In genomic region chr4:52861879-52862604, GRCh38 we compare ENCODE assay signal across 8 cellular contexts. TPM values are rescaled to one million over a fixed set of nuclear protein-coding genes. Genes with fewer than 3 reads are reported as not detected.
DNase-seq lines count a peak whose midpoint lies in the region; ATAC-seq, FAIRE-seq and TF ChIP-seq lines count a peak whose summit lies in the region.

TSS of gene RASL11B (plus strand) at chr4:52862317. CDS start at chr4:52862508, 191 bp downstream.

- CTCF ChIA-PET in SK-N-SH (lab: Yijun Ruan, JAX), result interaction anchor here (0.6 to 3.6 kb wide), 7 partner anchors 14 to 625 kb away, joined by 3 to 25 read pairs (median 4); no protein-coding TSS in a partner anchor

- H3K9ac ChIP-seq in KMS-11 (peak within 1 kb of the TSS; percentile 40; the same call in 1 of the 2 replicates), SK-N-SH (peak within 1 kb of the TSS; percentile 45; the same call in 1 of the 2 replicates)

- no peaks in the 10 kb centered on the region for H3K27me3 ChIP-seq in KMS-11 (ENCODE audit: insufficient read depth, low read depth)
- H3K27me3 ChIP-seq in SK-N-SH (ENCODE audit: insufficient read depth), result no peaks in the 10 kb centered on the region; the same call in 1 of the 2 replicates
- no peaks in the 10 kb centered on the region for H3K27me3 ChIP-seq in pancreas
- H3K27me3 ChIP-seq in thoracic aorta (replicated peaks; ENCODE audit: insufficient read depth), result no peaks in the 10 kb centered on the region

- 20% methylated on average over 1 of the region's 93 CpGs for WGBS in SK-N-SH (ENCODE audit: low lambda C conversion rate)
- 1% methylated on average over 52 to 93 of the region's 93 CpGs for WGBS in pancreas, 2 donors

- peak within 1 kb of the TSS; percentile 92 for H2AFZ ChIP-seq in KMS-11 (ENCODE audit: low read depth)
- H2AFZ ChIP-seq in SK-N-SH (ENCODE audit: low read depth), result peak within 1 kb of the TSS; percentile 92

- intact Hi-C loops in Right ventricle myocardium superior (cut with DNase I), result loop anchor here (5.0 kb wide), 1 partner anchor 140 kb away; no protein-coding TSS in a partner anchor
- intact Hi-C loops in pancreas (cut with DNase I), result no loop called here

- H3F3A ChIP-seq in SK-N-SH (replicated peaks; ENCODE audit: insufficient read depth), result peaks cover 9% of the 10 kb centered on the region

- H3K4me3 ChIP-seq in KMS-11 (IDR thresholded peaks at IDR 0.05; ENCODE audit: insufficient read depth, low read depth, low read length) (peak within 1 kb of the TSS; percentile 84), SK-N-SH (ENCODE audit: low read depth in 2 of 2, low read length in 1 of 2) (peak within 1 kb of the TSS; percentile 71 to 73), pancreas (peak within 1 kb of the TSS; percentile 18 to 65 (median 50)), thoracic aorta (peak within 1 kb of the TSS; percentile 93)

- H3K36me3 ChIP-seq in KMS-11 (ENCODE audit: insufficient read depth) (no peaks in the 10 kb centered on the region), SK-N-SH (replicated peaks in 1 of 2; ENCODE audit: control insufficient read depth in 1 of 2, insufficient read depth in 2 of 2, low read length in 1 of 2) (peaks cover 0 to 13% of the 10 kb centered on the region in 2 experiments), pancreas (no peaks in the 10 kb centered on the region), thoracic aorta (peaks cover 3% of the 10 kb centered on the region)

- no peaks in the 10 kb centered on the region for H3K79me2 ChIP-seq in KMS-11 (ENCODE audit: insufficient read depth, low read depth)
- no peaks in the 10 kb centered on the region for H3K79me2 ChIP-seq in SK-N-SH (ENCODE audit: insufficient read depth)

- no peaks in the 10 kb centered on the region for H4K20me1 ChIP-seq in KMS-11 (ENCODE audit: insufficient read depth)
- no peaks in the 10 kb centered on the region for H4K20me1 ChIP-seq in SK-N-SH (ENCODE audit: insufficient read depth)

- TF ChIP-seq EP300 in SK-N-SH (IDR thresholded peaks at IDR 0.05; ENCODE audit: borderline replicate concordance in 1 of 2, low read depth in 1 of 2, low read length in 1 of 2), result no peak

- TF ChIP-seq CTCF in KMS-11 (conservative IDR thresholded peaks at IDR 0.05; ENCODE audit: low read depth, low read length), result no peak
- TF ChIP-seq CTCF in SK-N-SH (IDR thresholded peaks at IDR 0.05), result peak; percentile 15; the same call in 1 of the 2 replicates
- TF ChIP-seq CTCF in pancreas (IDR thresholded peaks at IDR 0.05), result peak in 1 of 4 donors; percentile 16
- peak; percentile 44 for TF ChIP-seq CTCF in thoracic aorta (IDR thresholded peaks at IDR 0.05)

- no peaks in the 10 kb centered on the region for H3K4me1 ChIP-seq in KMS-11 (ENCODE audit: low read depth, poor library complexity, severe bottlenecking)
- H3K4me1 ChIP-seq in SK-N-SH (ENCODE audit: control insufficient read depth in 1 of 2, insufficient read depth in 2 of 2, low read depth in 1 of 2, low read length in 1 of 2), result peaks cover 0 to 31% of the 10 kb centered on the region in 2 experiments; a peak in 2 of 4 replicates
- H3K4me1 ChIP-seq in pancreas, result peaks cover 0 to 4% (median 0%) of the 10 kb centered on the region in 3 donors
- peaks cover 14 to 39% of the 10 kb centered on the region in 2 donors for H3K4me1 ChIP-seq in thoracic aorta (ENCODE audit: control insufficient read depth in 1 of 2, low read depth in 2 of 2)

- H3K27ac Mint-ChIP-seq in activated naive CD4-positive, alpha-beta T cell treated with anti-CD3 and anti-CD28 coated beads, Interleukin-2, amount 50 U/mL, for 72 hours, result no peak within 1 kb of the TSS

- no peak for FAIRE-seq in pancreas (lab: Jason Lieb, UNC)

- no peaks in the 10 kb centered on the region for H3K9me3 ChIP-seq in SK-N-SH
- no peaks in the 10 kb centered on the region for H3K9me3 ChIP-seq in pancreas
- no peaks in the 10 kb centered on the region for H3K9me3 ChIP-seq in thoracic aorta

- H3K9me3 Mint-ChIP-seq in activated naive CD4-positive, alpha-beta T cell treated with anti-CD3 and anti-CD28 coated beads, Interleukin-2, amount 50 U/mL, for 72 hours, result peaks cover 3 to 14% of the 10 kb centered on the region in 2 donors

- H3K4me2 ChIP-seq in KMS-11, result peak within 1 kb of the TSS; percentile 91
- H3K4me2 ChIP-seq in SK-N-SH, result peak within 1 kb of the TSS; percentile 95

- ATAC-seq in GM21786 (IDR thresholded peaks at IDR 0.05; ENCODE audit: unreplicated experiment) (peak; percentile 99), Right ventricle myocardium superior (ENCODE audit: poor library complexity) (peak; percentile 99), pancreas (peak; percentile 99 to 100 (median 100)), thoracic aorta (ENCODE audit: insufficient number of reproducible peaks, low FRiP score, low read depth) (peak; percentile 97)
- ATAC-seq in activated naive CD4-positive, alpha-beta T cell treated with anti-CD3 and anti-CD28 coated beads, Interleukin-2, amount 50 U/mL, for 72 hours, result peak; percentile 98

- H3K27ac ChIP-seq in KMS-11 (no peak within 1 kb of the TSS), SK-N-SH (ENCODE audit: low read depth in 2 of 2, low read length in 1 of 2) (peak within 1 kb of the TSS in 1 of 2 experiments; percentile 100; a peak in 2 of 4 replicates), pancreas (peak within 1 kb of the TSS in 1 of 4 donors; percentile 42), thoracic aorta (peak within 1 kb of the TSS; percentile 71 to 86)

- H3K9me2 ChIP-seq in SK-N-SH, result no peaks in the 10 kb centered on the region

- H3K36me3 Mint-ChIP-seq in activated naive CD4-positive, alpha-beta T cell treated with anti-CD3 and anti-CD28 coated beads, Interleukin-2, amount 50 U/mL, for 72 hours, result peaks cover 6 to 14% of the 10 kb centered on the region in 2 donors

- POLR2A ChIA-PET in SK-N-SH (lab: Yijun Ruan, JAX), result interaction anchor here (0.8 to 3.5 kb wide), 5 partner anchors 139 to 470 kb away, joined by 3 to 26 read pairs (median 8); no protein-coding TSS in a partner anchor

- peak; percentile 71 for DNase-seq in DMS79 treated with DMSO at 0.1 percent for 48 hours (lab: John Stamatoyannopoulos, UW)
- DNase-seq in SK-N-SH, result peak; percentile 98
- peak; percentile 77 to 85 for DNase-seq in activated naive CD4-positive, alpha-beta T cell treated with anti-CD3 and anti-CD28 coated beads, Interleukin-2, amount 50 U/mL, for 72 hours (ENCODE audit: low spot score in 2 of 2)
- DNase-seq in Right ventricle myocardium superior, result peak; percentile 91
- DNase-seq in pancreas, result peak; percentile 75 to 95 (median 84)
- peak; percentile 36 for DNase-seq in thoracic aorta (ENCODE audit: low spot score)

- no peak; the same call in none of the 2 replicates for TF ChIP-seq RAD21 in SK-N-SH (IDR thresholded peaks at IDR 0.05; ENCODE audit: low read length)

TF ChIP-seq in SK-N-SH, 30 proteins besides CTCF, POLR2A, EP300 and RAD21:
- TF ChIP-seq JUND (IDR thresholded peaks at IDR 0.05) (no peak), SMC3 (IDR thresholded peaks at IDR 0.05; ENCODE audit: low read depth, low read length) (peak; percentile 1; the same call in 1 of the 2 replicates), POLR2AphosphoS5 (IDR thresholded peaks at IDR 0.05; ENCODE audit: low read depth, low read length) (peak; percentile 69; the same call in 1 of the 2 replicates), MXI1 (IDR thresholded peaks at IDR 0.05; ENCODE audit: low read depth, low read length) (peak; percentile 81), TEAD4 (IDR thresholded peaks at IDR 0.05; ENCODE audit: borderline replicate concordance, insufficient read depth) (no peak), TAF1 (IDR thresholded peaks at IDR 0.05; ENCODE audit: borderline replicate concordance, low read depth, low read length) (peak; percentile 71), CHD2 (IDR thresholded peaks at IDR 0.05; ENCODE audit: low read length, partially characterized antibody) (no peak), NRF1 (IDR thresholded peaks at IDR 0.05; ENCODE audit: low read depth, low read length) (peak; percentile 23; the same call in 1 of the 2 replicates), ZBTB33 (IDR thresholded peaks at IDR 0.05; ENCODE audit: borderline replicate concordance, low read depth) (no peak), ELF1 (IDR thresholded peaks at IDR 0.05) (no peak)
- TF ChIP-seq, protein P1, sequence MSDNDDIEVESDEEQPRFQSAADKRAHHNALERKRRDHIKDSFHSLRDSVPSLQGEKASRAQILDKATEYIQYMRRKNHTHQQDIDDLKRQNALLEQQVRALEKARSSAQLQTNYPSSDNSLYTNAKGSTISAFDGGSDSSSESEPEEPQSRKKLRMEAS (IDR thresholded peaks at IDR 0.05; ENCODE audit: low read depth), result peak; percentile 93
TF ChIP-seq in SK-N-SH: peak in this region for 6.

RNA-seq across cellular contexts. Expression of gene RASL11B, which starts in this region (rescaled TPM):
- 0.54 and 1.2 TPM in 2 replicates for polyA plus RNA-seq in SK-N-SH (2012; rRNA removed)
- 1.3 and 2.6 TPM in 2 replicates for polyA plus RNA-seq in SK-N-SH (2012; cell fraction: cytosol; rRNA removed)
- 0.52 and 0.69 TPM in 2 replicates for polyA plus RNA-seq in SK-N-SH (2012; cell fraction: nucleus; rRNA removed)
- total RNA-seq in activated naive CD4-positive, alpha-beta T cell treated with anti-CD3 and anti-CD28 coated beads, Interleukin-2, amount 50 U/mL, for 72 hours, result under 1 TPM; 0.14 to 0.84 TPM
- total RNA-seq in Right ventricle myocardium superior, result 5.4 TPM
- total RNA-seq in pancreas, result 1 to 10 TPM in 1 of 6 donors, under 1 TPM in 4, not detected in 1; 0.19 to 2.3 (median 0.52) TPM
- polyA plus RNA-seq in pancreas, result under 1 TPM; 0.76 to 0.87 TPM
- 1 to 10 TPM; 5.0 to 5.4 TPM for total RNA-seq in thoracic aorta

Comparison
In these comparisons a context has a peak if more than half of its experiments do, and no peak if none do; other contexts are left out.
1. Peak in DNase-seq and ATAC-seq in activated naive CD4-positive, alpha-beta T cell treated with anti-CD3 and anti-CD28 coated beads, Interleukin-2, amount 50 U/mL, for 72 hours; RNA of the gene not detected or under 1 TPM.
2. DNase-seq: peak in every context shown above with its lines; median percentile 98 in SK-N-SH; 91 in Right ventricle myocardium superior; 84 in pancreas; 81 in activated naive CD4-positive, alpha-beta T cell treated with anti-CD3 and anti-CD28 coated beads, Interleukin-2, amount 50 U/mL, for 72 hours; 71 in DMS79 treated with DMSO at 0.1 percent for 48 hours; 36 in thoracic aorta.